ENCODE assay signal across 8 cellular contexts in the genomic region with DNA sequence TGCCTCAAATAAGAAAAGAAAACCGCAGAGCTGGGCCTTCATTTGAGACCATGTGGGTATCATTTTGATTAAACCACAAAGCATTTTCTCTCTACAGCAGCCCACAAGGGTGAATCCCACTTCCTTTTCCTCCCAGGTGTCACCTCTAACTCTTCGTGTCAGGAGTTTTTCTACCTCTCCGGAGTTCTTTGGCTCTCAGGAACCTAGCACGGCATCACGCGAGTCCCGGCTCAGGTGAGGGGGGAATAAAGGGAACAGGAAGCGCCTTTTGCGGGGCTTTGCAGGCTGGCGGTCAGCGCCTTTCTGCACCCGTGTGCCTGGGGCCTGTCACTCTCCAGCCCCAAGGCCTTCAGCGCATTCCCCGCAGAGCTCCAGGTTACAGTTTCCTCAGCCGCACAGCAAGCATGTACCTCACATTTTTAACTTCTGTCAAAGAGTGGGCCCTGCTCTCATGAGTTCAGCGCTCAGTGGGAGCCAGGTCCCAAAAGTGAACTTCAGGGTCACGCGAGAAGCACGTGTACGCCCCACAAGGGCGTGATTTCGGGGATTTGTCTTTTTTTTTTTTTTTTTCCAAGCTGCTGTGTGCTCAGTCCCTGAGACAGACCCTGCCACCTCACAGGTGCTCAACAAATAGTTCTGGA. TPM values are rescaled to one million over a fixed set of nuclear protein-coding genes. Genes with fewer than 3 reads are reported as not detected.
DNase-seq lines count a peak whose midpoint lies in the region; ATAC-seq and TF ChIP-seq lines count a peak whose summit lies in the region.

No MANE protein-coding gene starts in this region.

- H3K27me3 ChIP-seq in neutrophil = peaks cover 87% of the 10 kb centered on the region
- H3K27me3 ChIP-seq in uterus = no peaks in the 10 kb centered on the region

- H3K36me3 ChIP-seq in neutrophil (no peaks in the 10 kb centered on the region), uterus (no peaks in the 10 kb centered on the region)

- H3K4me1 ChIP-seq in neutrophil (ENCODE audit: control insufficient read depth in 1 of 2, insufficient read depth in 1 of 2, low read depth in 1 of 2, low read length in 1 of 2) (peaks cover 13 to 16% of the 10 kb centered on the region in 2 experiments), uterus (no peaks in the 10 kb centered on the region)

- peak; percentile 35 for ATAC-seq in HG02852 (IDR thresholded peaks at IDR 0.05; ENCODE audit: unreplicated experiment)

- H3K27ac ChIP-seq in neutrophil (peak overlapping the region; percentile 55), uterus (peak overlapping the region; percentile 89 to 92)

- TF ChIP-seq CTCF in foreskin fibroblast (IDR thresholded peaks at IDR 0.05; ENCODE audit: low read depth, low read length) (no peak), neutrophil (IDR thresholded peaks at IDR 0.05) (no peak), uterus (IDR thresholded peaks at IDR 0.05) (no peak)

- DNase-seq in NCI-H1092 treated with DMSO at 0.1 percent for 48 hours (lab: John Stamatoyannopoulos, UW) (peak; percentile 48), NCI-H1092 (lab: John Stamatoyannopoulos, UW) (no peak), NCI-H69 (lab: John Stamatoyannopoulos, UW) (peak; percentile 76), foreskin fibroblast (peak in 1 of 2 donors; percentile 28), uterus (peak in 1 of 2 donors; percentile 48)
- DNase-seq in activated T-cell treated with anti-CD3 and anti-CD28 coated beads, Interleukin-2, amount 50 U/mL, for 48 hours = peak; percentile 73 to 75

- H3K4me3 ChIP-seq in foreskin fibroblast (ENCODE audit: low read depth in 1 of 2, low read length in 2 of 2) (peak overlapping the region; percentile 69 to 74), neutrophil (ENCODE audit: low read depth in 1 of 2, low read length in 1 of 2) (peak overlapping the region; percentile 87 to 89), uterus (peak overlapping the region; percentile 56 to 61)

- intact Hi-C loops in uterus (cut with DNase I; ENCODE audit: low total_unique reads) = no loop called here

- no peaks in the 10 kb centered on the region for H3K9me3 ChIP-seq in neutrophil
- no peaks in the 10 kb centered on the region for H3K9me3 ChIP-seq in uterus

- no peak for TF ChIP-seq POLR2A in uterus (IDR thresholded peaks at IDR 0.05)

RNA-seq across cellular contexts. Expression of a gene that starts 0.7 kb away (rescaled TPM):
- total RNA-seq in uterus = 10 to 100 TPM; 17.4 to 72.9 (median 25.4) TPM

RNA-seq across cellular contexts. Expression of a gene that starts 17.2 kb away (rescaled TPM):
- total RNA-seq in uterus = under 1 TPM in 3 of 4 donors, not detected in 1; 0.21 to 0.77 (median 0.30) TPM

RNA-seq across cellular contexts. Expression of a gene that starts 54.7 kb away (rescaled TPM):
- total RNA-seq in uterus = 10 to 100 TPM; 20.0 to 81.2 (median 50.4) TPM
